Comparison of ENCODE assay signal across 13 cellular contexts in the genomic region with DNA sequence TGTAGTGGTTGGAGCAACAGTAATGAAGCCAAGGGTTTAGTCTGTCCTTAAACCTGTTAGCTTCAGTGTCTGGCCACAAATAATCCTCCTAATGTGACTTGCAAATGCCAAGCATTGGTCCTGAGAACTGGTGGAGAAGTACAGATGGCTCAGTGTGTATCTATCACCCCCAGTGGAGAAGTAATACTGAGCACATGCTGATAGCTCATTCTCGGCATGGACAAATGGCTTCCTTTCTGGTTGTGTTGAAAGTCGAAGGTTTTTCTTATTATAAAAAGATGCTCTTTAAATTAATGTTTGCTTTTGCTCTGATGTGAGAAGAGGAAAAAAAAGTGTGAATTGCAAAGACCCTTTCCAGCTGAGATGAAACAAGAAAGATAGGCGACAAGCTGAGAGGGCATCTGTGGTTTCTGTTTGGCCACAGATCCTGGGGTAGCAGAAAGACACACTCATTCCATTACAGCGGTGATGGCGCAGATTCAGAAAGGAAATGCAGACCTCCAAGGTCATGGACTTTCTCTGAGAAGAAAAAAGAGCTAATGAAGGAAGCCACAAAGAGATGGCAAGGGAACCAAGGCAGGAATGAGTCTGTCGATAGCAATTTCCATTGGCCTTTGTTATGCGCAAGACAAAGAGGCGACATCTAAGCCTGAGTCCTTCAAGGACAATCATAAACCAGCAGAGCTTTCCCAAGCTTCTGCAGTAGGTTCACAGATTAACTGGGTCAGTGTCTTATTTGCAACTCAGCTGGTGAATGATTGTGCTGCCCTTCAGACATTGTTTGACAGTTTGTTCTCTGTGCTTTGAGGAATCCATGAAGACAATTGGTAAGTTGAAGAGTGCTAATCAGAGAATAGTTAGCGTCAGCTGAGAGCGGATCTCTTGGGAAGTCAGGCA.
A peak's percentile ranks its signal among the peaks of the same experiment; 100 is the strongest.
DNase-seq lines count a peak whose midpoint lies in the region; ATAC-seq and TF ChIP-seq lines count a peak whose summit lies in the region.
"Had no signal": no experiment of that assay in that cellular context is flagged by ENCODE, and none has a peak within 500 bp of the region (broad histone marks: within the 10 kb centered on the region; RNA-seq: fewer than 3 reads in every experiment).

No MANE protein-coding gene starts in this region.

- H3K4me3 ChIP-seq in OCI-LY7 (ENCODE audit: low read depth, low read length, poor library complexity, severe bottlenecking): no peak overlapping the region
- H3K4me3 ChIP-seq: tibial artery had no signal

- peak overlapping the region in 1 of 2 donors; percentile 2 for H3K27ac Mint-ChIP-seq in natural killer cell treated with Interleukin-12 subunit alpha and Interleukin-12 subunit beta and Interleukin-15 and Interleukin-18, amount 100 ng/mL, for 72 hours
- H3K27ac Mint-ChIP-seq in natural killer cell: no peak overlapping the region
- H3K27ac Mint-ChIP-seq in effector memory CD8-positive, alpha-beta T cell: peak overlapping the region in 1 of 2 donors; percentile 42
- H3K27ac Mint-ChIP-seq: HFFc6, T-helper 17 cell had no signal

- peak overlapping the region; percentile 10 for H3K4me3 Mint-ChIP-seq in natural killer cell treated with Interleukin-12 subunit alpha and Interleukin-12 subunit beta and Interleukin-15 and Interleukin-18, amount 100 ng/mL, for 72 hours
- H3K4me3 Mint-ChIP-seq in natural killer cell: no peak overlapping the region
- H3K4me3 Mint-ChIP-seq in effector memory CD8-positive, alpha-beta T cell: peak overlapping the region; percentile 6 to 7
- H3K4me3 Mint-ChIP-seq: HFFc6, T-helper 17 cell had no signal

- peaks cover 7 to 13% of the 10 kb centered on the region in 2 donors for H3K4me1 Mint-ChIP-seq in natural killer cell treated with Interleukin-12 subunit alpha and Interleukin-12 subunit beta and Interleukin-15 and Interleukin-18, amount 100 ng/mL, for 72 hours (ENCODE audit: low read depth in 2 of 2)
- peaks cover 6% of the 10 kb centered on the region in 2 donors for H3K4me1 Mint-ChIP-seq in natural killer cell
- peaks cover 5 to 6% of the 10 kb centered on the region in 2 donors for H3K4me1 Mint-ChIP-seq in effector memory CD8-positive, alpha-beta T cell (ENCODE audit: low read depth in 2 of 2)

- no peak overlapping the region for H3K4me2 ChIP-seq in OCI-LY7 (ENCODE audit: low read length)

- ATAC-seq in natural killer cell treated with Interleukin-12 subunit alpha and Interleukin-12 subunit beta and Interleukin-15 and Interleukin-18, amount 100 ng/mL, for 72 hours: peak; percentile 82 to 90
- ATAC-seq in natural killer cell (no peak), GM21723 (IDR thresholded peaks at IDR 0.05; ENCODE audit: unreplicated experiment) (no peak), GM18858 (IDR thresholded peaks at IDR 0.05; ENCODE audit: unreplicated experiment) (no peak), GM18868 (IDR thresholded peaks at IDR 0.05; ENCODE audit: unreplicated experiment) (no peak)
- no peak for ATAC-seq in effector memory CD8-positive, alpha-beta T cell (replicated peaks)
- ATAC-seq: sciatic nerve, T-helper 17 cell had no signal

- H3K9me3 Mint-ChIP-seq in natural killer cell treated with Interleukin-12 subunit alpha and Interleukin-12 subunit beta and Interleukin-15 and Interleukin-18, amount 100 ng/mL, for 72 hours: no peaks in the 10 kb centered on the region
- H3K9me3 Mint-ChIP-seq in natural killer cell: peaks cover 0 to 5% of the 10 kb centered on the region in 2 donors
- peaks cover 0 to 12% of the 10 kb centered on the region in 2 donors for H3K9me3 Mint-ChIP-seq in effector memory CD8-positive, alpha-beta T cell

- H3K9me3 ChIP-seq in OCI-LY7 (ENCODE audit: low read length): 0 out of 2 replicates have a peak, but pooled peaks cover 6% of the 10 kb centered on the region
- H3K9me3 ChIP-seq: tibial artery had no signal

- peaks cover 30 to 44% of the 10 kb centered on the region in 2 donors for H3K27me3 Mint-ChIP-seq in natural killer cell treated with Interleukin-12 subunit alpha and Interleukin-12 subunit beta and Interleukin-15 and Interleukin-18, amount 100 ng/mL, for 72 hours
- peaks cover 10 to 23% of the 10 kb centered on the region in 2 donors for H3K27me3 Mint-ChIP-seq in natural killer cell (ENCODE audit: low read depth in 2 of 2)
- peaks cover 29 to 67% of the 10 kb centered on the region in 2 donors for H3K27me3 Mint-ChIP-seq in effector memory CD8-positive, alpha-beta T cell

- no peaks in the 10 kb centered on the region for H3K9me2 ChIP-seq in OCI-LY7 (ENCODE audit: insufficient read depth, low read length)

- BruUV-seq in OCI-LY7 (replicated peaks; lab: Mats Ljungman, UMichigan): no TSS peak

- intact Hi-C loops in natural killer cell (cut with micrococcal nuclease): no loop called here
- intact Hi-C loops in OCI-LY7 (cut with micrococcal nuclease; ENCODE audit: unreplicated experiment): no loop called here

- no peaks in the 10 kb centered on the region for H3K79me2 ChIP-seq in OCI-LY7 (ENCODE audit: insufficient read depth, low read depth, low read length)

- no peak overlapping the region for H3K27ac ChIP-seq in OCI-LY7 (ENCODE audit: low read depth, low read length, poor library complexity, severe bottlenecking)
- H3K27ac ChIP-seq: tibial artery had no signal

- CTCF ChIA-PET in OCI-LY7 (lab: Charles Lee; ENCODE audit: unreplicated experiment): no interaction called here

- H4K20me1 ChIP-seq in OCI-LY7 (ENCODE audit: insufficient read depth, low read length): no peaks in the 10 kb centered on the region

- TF ChIP-seq CTCF in natural killer cell (IDR thresholded peaks at IDR 0.05) (no peak), OCI-LY7 (conservative IDR thresholded peaks at IDR 0.05; ENCODE audit: low read length) (0 out of 2 replicates have a peak, but pooled peaks have one; percentile 18)

- H3K4me1 ChIP-seq in OCI-LY7 (ENCODE audit: insufficient read depth, low read length, poor library complexity, severe bottlenecking): no peaks in the 10 kb centered on the region
- H3K4me1 ChIP-seq: tibial artery had no signal

- no peak for DNase-seq in natural killer cell treated with Interleukin-12 subunit alpha and Interleukin-12 subunit beta and Interleukin-15 and Interleukin-18, amount 100 ng/mL, for 72 hours (ENCODE audit: low spot score)
- DNase-seq in natural killer cell: no peak
- no peak for DNase-seq in OCI-LY7 (ENCODE audit: low spot score)
- no peak for DNase-seq in effector memory CD8-positive, alpha-beta T cell
- no peak for DNase-seq in NCI-H2029 (lab: John Stamatoyannopoulos, UW)
- DNase-seq: AML-193, HFFc6, T-helper 17 cell, tibial artery had no signal

- H3K36me3 ChIP-seq in OCI-LY7 (ENCODE audit: insufficient read depth, low read length): no peaks in the 10 kb centered on the region
- H3K36me3 ChIP-seq: tibial artery had no signal

- POLR2A ChIA-PET in OCI-LY7 (lab: Charles Lee): interaction anchor here (0.7 kb wide), 1 partner anchor 12 kb away, joined by 4 read pairs; no protein-coding TSS in a partner anchor

- H3K36me3 Mint-ChIP-seq in natural killer cell treated with Interleukin-12 subunit alpha and Interleukin-12 subunit beta and Interleukin-15 and Interleukin-18, amount 100 ng/mL, for 72 hours: peaks cover 15% of the 10 kb centered on the region
- no peaks in the 10 kb centered on the region for H3K36me3 Mint-ChIP-seq in natural killer cell
- no peaks in the 10 kb centered on the region for H3K36me3 Mint-ChIP-seq in effector memory CD8-positive, alpha-beta T cell (ENCODE audit: insufficient read depth)

- no peak overlapping the region for H2AFZ ChIP-seq in OCI-LY7 (ENCODE audit: low read length)

Comparison
In these comparisons a context has a peak if more than half of its experiments do, and no peak if none do; other contexts are left out.
1. ATAC-seq: peak in natural killer cell treated with Interleukin-12 subunit alpha and Interleukin-12 subunit beta and Interleukin-15 and Interleukin-18, amount 100 ng/mL, for 72 hours (2 of 2); none in natural killer cell (0 of 3), effector memory CD8-positive, alpha-beta T cell (single experiment), GM21723 (single experiment), GM18858 (single experiment) and GM18868 (single experiment).